ENCODE assay signal across 21 cellular contexts in the genomic region with DNA sequence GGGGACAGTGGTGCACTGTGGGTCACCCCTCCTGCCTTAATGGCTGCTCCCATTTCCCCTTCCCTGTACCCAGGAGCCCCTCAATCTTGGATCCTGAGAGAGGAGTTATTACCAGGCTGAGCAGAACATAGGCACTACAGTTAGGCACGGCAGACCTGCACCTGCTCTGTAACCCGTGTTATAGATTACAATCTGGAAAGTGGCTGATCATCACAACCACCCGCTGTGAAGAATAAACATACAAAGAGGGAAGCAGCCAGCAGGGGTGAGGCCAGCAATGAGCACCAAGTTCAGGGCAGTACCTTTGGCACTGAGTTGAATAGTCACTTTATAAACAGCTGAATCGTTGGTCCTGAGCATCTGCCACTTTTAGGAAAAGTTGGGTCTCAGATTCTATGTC. TPM values are rescaled to one million over a fixed set of nuclear protein-coding genes. Genes with fewer than 3 reads are reported as not detected.
A peak's percentile ranks its signal among the peaks of the same experiment; 100 is the strongest.
DNase-seq lines count a peak whose midpoint lies in the region; ATAC-seq, FAIRE-seq and TF ChIP-seq lines count a peak whose summit lies in the region.
"Had no signal": no experiment of that assay in that cellular context is flagged by ENCODE, and none has a peak within 500 bp of the region (broad histone marks: within the 10 kb centered on the region; RNA-seq: fewer than 3 reads in every experiment).

No MANE protein-coding gene starts in this region.

- no peak for TF ChIP-seq POLR2A in A549 (IDR thresholded peaks at IDR 0.05; ENCODE audit: low read length)
- no peak for TF ChIP-seq POLR2A in H54 (IDR thresholded peaks at IDR 0.05; ENCODE audit: low read depth, low read length)

- CTCF ChIA-PET in A549 (lab: Yijun Ruan, JAX): interaction anchor here (0.6 kb wide), 1 partner anchor 305 kb away, joined by 3 read pairs; no protein-coding TSS in a partner anchor

- H3K4me3 Mint-ChIP-seq in central memory CD8-positive, alpha-beta T cell: peak overlapping the region; percentile 73

- H3K4me3 ChIP-seq in A549: no peak overlapping the region

- peaks cover 4% of the 10 kb centered on the region; the same call in 1 of the 3 replicates for H3K4me1 ChIP-seq in A549

- H3K27ac ChIP-seq in A549: no peak overlapping the region
- H3K27ac ChIP-seq: RWPE1 had no signal

- no peak for TF ChIP-seq RAD21 in A549 (conservative IDR thresholded peaks at IDR 0.05 in 1 of 2, IDR thresholded peaks at IDR 0.05 in 1 of 2)

- peak overlapping the region; percentile 34; the same call in 2 of the 3 replicates for H3K4me2 ChIP-seq in A549

- WGBS in A549 (ENCODE audit: missing lambda C conversion rate): 3% methylated on average over 4 of the region's 4 CpGs

- ATAC-seq in A549: peak; percentile 24 to 28; a peak in 5 of 6 replicates
- ATAC-seq in central memory CD8-positive, alpha-beta T cell (replicated peaks; ENCODE audit: extremely low read depth, poor library complexity, severe bottlenecking): no peak
- no peak for ATAC-seq in HG02759 (IDR thresholded peaks at IDR 0.05; ENCODE audit: unreplicated experiment)
- no peak for ATAC-seq in HG03025 (IDR thresholded peaks at IDR 0.05; ENCODE audit: low FRiP score, unreplicated experiment)

- FAIRE-seq in A549 (lab: Jason Lieb, UNC) (no peak), H54 (lab: Jason Lieb, UNC) (no peak)
- FAIRE-seq: small intestine had no signal

- peak in 1 of 2 experiments; percentile 28 for DNase-seq in A549 (ENCODE audit: low read depth in 1 of 2, low spot score in 1 of 2)
- DNase-seq in H54 (ENCODE audit: insufficient read length, low spot score): peak; percentile 68
- DNase-seq in NCI-H2171 treated with DMSO at 0.1 percent for 48 hours (lab: John Stamatoyannopoulos, UW): peak; percentile 50
- DNase-seq in central memory CD8-positive, alpha-beta T cell (ENCODE audit: low spot score in 2 of 2): no peak
- no peak for DNase-seq in mesenteric fat pad (ENCODE audit: low spot score)
- no peak for DNase-seq in activated CD8-positive, alpha-beta memory T cell treated with anti-CD3 and anti-CD28 coated beads for 24 hours
- DNase-seq: activated CD4-positive, CD25-positive, alpha-beta regulatory T cell treated with anti-CD3 and anti-CD28 coated beads, Interleukin-2, amount 50 U/mL, for 72 hours; activated CD8-positive, alpha-beta memory T cell treated with anti-CD3 and anti-CD28 coated beads, Interleukin-2, amount 50 U/mL, for 48 hours; foreskin fibroblast; HCEC 1CT; Kasumi-1; mesenchymal stem cell; NCI-H226; small intestine had no signal

- H3K36me3 Mint-ChIP-seq in central memory CD8-positive, alpha-beta T cell (ENCODE audit: insufficient read depth): peaks cover 3% of the 10 kb centered on the region
- H3K36me3 Mint-ChIP-seq: activated naive CD8-positive, alpha-beta T cell had no signal

- H3K27ac Mint-ChIP-seq in central memory CD8-positive, alpha-beta T cell (ENCODE audit: low read depth): no peak overlapping the region
- H3K27ac Mint-ChIP-seq: activated naive CD8-positive, alpha-beta T cell; stimulated activated naive CD8-positive, alpha-beta T cell treated with anti-CD3 and anti-CD28 coated beads, Interleukin-15, Interleukin-2, amounts not matched to agents 100 ng/mL and 50 ng/mL, for 24 hours had no signal

- no peaks in the 10 kb centered on the region for H3K9me3 Mint-ChIP-seq in central memory CD8-positive, alpha-beta T cell
- H3K9me3 Mint-ChIP-seq: stimulated activated naive CD8-positive, alpha-beta T cell treated with anti-CD3 and anti-CD28 coated beads, Interleukin-15, Interleukin-2, amounts not matched to agents 100 ng/mL and 50 ng/mL, for 24 hours had no signal

- POLR2A ChIA-PET in A549 (lab: Yijun Ruan, JAX): no interaction called here

- TF ChIP-seq CTCF in A549 (IDR thresholded peaks at IDR 0.05): no peak

- no peak for TF ChIP-seq EP300 in A549 (IDR thresholded peaks at IDR 0.05)

- peaks cover 5% of the 10 kb centered on the region for H3K4me1 Mint-ChIP-seq in central memory CD8-positive, alpha-beta T cell

- peaks cover 7% of the 10 kb centered on the region for H3K27me3 Mint-ChIP-seq in central memory CD8-positive, alpha-beta T cell

- H3K9me3 ChIP-seq in A549: no peaks in the 10 kb centered on the region

TF ChIP-seq in A549, 52 proteins besides CTCF, POLR2A, EP300 and RAD21:
- TF ChIP-seq RFX5 (IDR thresholded peaks at IDR 0.05): no peak
- TF ChIP-seq, protein P1, sequence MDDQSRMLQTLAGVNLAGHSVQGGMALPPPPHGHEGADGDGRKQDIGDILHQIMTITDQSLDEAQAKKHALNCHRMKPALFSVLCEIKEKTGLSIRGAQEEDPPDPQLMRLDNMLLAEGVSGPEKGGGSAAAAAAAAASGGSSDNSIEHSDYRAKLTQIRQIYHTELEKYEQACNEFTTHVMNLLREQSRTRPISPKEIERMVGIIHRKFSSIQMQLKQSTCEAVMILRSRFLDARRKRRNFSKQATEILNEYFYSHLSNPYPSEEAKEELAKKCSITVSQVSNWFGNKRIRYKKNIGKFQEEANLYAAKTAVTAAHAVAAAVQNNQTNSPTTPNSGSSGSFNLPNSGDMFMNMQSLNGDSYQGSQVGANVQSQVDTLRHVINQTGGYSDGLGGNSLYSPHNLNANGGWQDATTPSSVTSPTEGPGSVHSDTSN (IDR thresholded peaks at IDR 0.05): no peak
- TF ChIP-seq GATA3 (IDR thresholded peaks at IDR 0.05; ENCODE audit: borderline replicate concordance): peak; percentile 33; the same call in 1 of the 2 replicates
- TF ChIP-seq, protein P2, sequence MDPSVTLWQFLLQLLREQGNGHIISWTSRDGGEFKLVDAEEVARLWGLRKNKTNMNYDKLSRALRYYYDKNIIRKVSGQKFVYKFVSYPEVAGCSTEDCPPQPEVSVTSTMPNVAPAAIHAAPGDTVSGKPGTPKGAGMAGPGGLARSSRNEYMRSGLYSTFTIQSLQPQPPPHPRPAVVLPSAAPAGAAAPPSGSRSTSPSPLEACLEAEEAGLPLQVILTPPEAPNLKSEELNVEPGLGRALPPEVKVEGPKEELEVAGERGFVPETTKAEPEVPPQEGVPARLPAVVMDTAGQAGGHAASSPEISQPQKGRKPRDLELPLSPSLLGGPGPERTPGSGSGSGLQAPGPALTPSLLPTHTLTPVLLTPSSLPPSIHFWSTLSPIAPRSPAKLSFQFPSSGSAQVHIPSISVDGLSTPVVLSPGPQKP (IDR thresholded peaks at IDR 0.05; ENCODE audit: low read depth, low read length): no peak
- TF ChIP-seq CBX2 (IDR thresholded peaks at IDR 0.05; ENCODE audit: borderline replicate concordance, low read depth): no peak

RNA-seq across cellular contexts. Expression of a gene that starts 1.7 kb away (rescaled TPM):
- polyA plus RNA-seq in A549 (2011; rRNA removed) (0.04 and 0.05 TPM in 2 replicates), A549 (2017; fragmentation: RNase III; extraction: RNeasy Plus Mini Kit Qiagen cat#74134 plus additional on column Dnase treatment) (0.03 to 0.10 TPM (median 0.09 TPM) in 3 replicates)
- polyA plus RNA-seq in A549 (2012; cell fraction: cytosol; rRNA removed): 0.05 and 0.12 TPM in 2 replicates
- 0.22 and 0.28 TPM in 2 replicates for polyA plus RNA-seq in A549 (2012; cell fraction: nucleus; rRNA removed)
- 0.29 TPM in 1 of 2 replicates, not detected in the other for polyA minus RNA-seq in A549 (2011; rRNA and poly(A)+ RNA removed)
- 0.35 TPM for total RNA-seq in mesenteric fat pad

RNA-seq across cellular contexts. Expression of a gene that starts 22.5 kb away (rescaled TPM):
- polyA plus RNA-seq in A549 (2011; rRNA removed) (not detected in 2 replicates), A549 (2017; fragmentation: RNase III; extraction: RNeasy Plus Mini Kit Qiagen cat#74134 plus additional on column Dnase treatment) (not detected in 3 replicates)
- polyA plus RNA-seq in A549 (2012; cell fraction: cytosol; rRNA removed): not detected in 2 replicates
- not detected in 2 replicates for polyA plus RNA-seq in A549 (2012; cell fraction: nucleus; rRNA removed)
- polyA minus RNA-seq in A549 (2011; rRNA and poly(A)+ RNA removed): not detected in 2 replicates
- not detected for total RNA-seq in mesenteric fat pad
- total RNA-seq: osteocyte; T-helper 1 cell treated with Interleukin-12 subunit alpha and Interleukin-12 subunit beta and Interleukin-4 antibody, amounts not matched to agents 30 ng/mL and 1 ng/mL, for 36 hours had no signal
- polyA plus RNA-seq: small intestine had no signal

RNA-seq across cellular contexts. Expression of a gene that starts 29.3 kb away (rescaled TPM):
- polyA plus RNA-seq in A549 (2011; rRNA removed) (not detected in 2 replicates), A549 (2017; fragmentation: RNase III; extraction: RNeasy Plus Mini Kit Qiagen cat#74134 plus additional on column Dnase treatment) (not detected in 3 replicates)
- polyA plus RNA-seq in A549 (2012; cell fraction: cytosol; rRNA removed): not detected in 2 replicates
- polyA plus RNA-seq in A549 (2012; cell fraction: nucleus; rRNA removed): not detected in 2 replicates
- polyA minus RNA-seq in A549 (2011; rRNA and poly(A)+ RNA removed): not detected in 2 replicates
- total RNA-seq in mesenteric fat pad: not detected
- total RNA-seq: osteocyte; T-helper 1 cell treated with Interleukin-12 subunit alpha and Interleukin-12 subunit beta and Interleukin-4 antibody, amounts not matched to agents 30 ng/mL and 1 ng/mL, for 36 hours had no signal
- polyA plus RNA-seq: small intestine had no signal

RNA-seq across cellular contexts. Expression of a gene that starts 45.3 kb away (rescaled TPM):
- polyA plus RNA-seq in A549 (2011; rRNA removed): not detected in 2 replicates
- polyA plus RNA-seq in A549 (2012; cell fraction: cytosol; rRNA removed): not detected in 2 replicates
- polyA plus RNA-seq in A549 (2012; cell fraction: nucleus; rRNA removed): not detected in 2 replicates
- not detected in 3 replicates for polyA plus RNA-seq in A549 (2017; fragmentation: RNase III; extraction: RNeasy Plus Mini Kit Qiagen cat#74134 plus additional on column Dnase treatment)
- not detected in 2 replicates for polyA minus RNA-seq in A549 (2011; rRNA and poly(A)+ RNA removed)
- total RNA-seq in mesenteric fat pad: not detected
- total RNA-seq: osteocyte; T-helper 1 cell treated with Interleukin-12 subunit alpha and Interleukin-12 subunit beta and Interleukin-4 antibody, amounts not matched to agents 30 ng/mL and 1 ng/mL, for 36 hours had no signal
- polyA plus RNA-seq: small intestine had no signal

RNA-seq across cellular contexts. Expression of a gene that starts 48.8 kb away (rescaled TPM):
- polyA plus RNA-seq in A549 (2011; rRNA removed): not detected in 2 replicates
- polyA plus RNA-seq in A549 (2012; cell fraction: cytosol; rRNA removed): not detected in 2 replicates
- not detected in 2 replicates for polyA plus RNA-seq in A549 (2012; cell fraction: nucleus; rRNA removed)
- not detected in 3 replicates for polyA plus RNA-seq in A549 (2017; fragmentation: RNase III; extraction: RNeasy Plus Mini Kit Qiagen cat#74134 plus additional on column Dnase treatment)
- polyA minus RNA-seq in A549 (2011; rRNA and poly(A)+ RNA removed): not detected in 2 replicates
- total RNA-seq in mesenteric fat pad: not detected
- total RNA-seq: osteocyte; T-helper 1 cell treated with Interleukin-12 subunit alpha and Interleukin-12 subunit beta and Interleukin-4 antibody, amounts not matched to agents 30 ng/mL and 1 ng/mL, for 36 hours had no signal

Comparison
In these comparisons a context has a peak if more than half of its experiments do, and no peak if none do; other contexts are left out.
1. ATAC-seq: peak in A549 (2 of 2); none in central memory CD8-positive, alpha-beta T cell (single experiment), HG02759 (single experiment) and HG03025 (single experiment).
2. DNase-seq: peak in H54 (single experiment) and NCI-H2171 treated with DMSO at 0.1 percent for 48 hours (single experiment); none in central memory CD8-positive, alpha-beta T cell (0 of 2), mesenteric fat pad (single experiment) and activated CD8-positive, alpha-beta memory T cell treated with anti-CD3 and anti-CD28 coated beads for 24 hours (single experiment).